In the genomic region with DNA sequence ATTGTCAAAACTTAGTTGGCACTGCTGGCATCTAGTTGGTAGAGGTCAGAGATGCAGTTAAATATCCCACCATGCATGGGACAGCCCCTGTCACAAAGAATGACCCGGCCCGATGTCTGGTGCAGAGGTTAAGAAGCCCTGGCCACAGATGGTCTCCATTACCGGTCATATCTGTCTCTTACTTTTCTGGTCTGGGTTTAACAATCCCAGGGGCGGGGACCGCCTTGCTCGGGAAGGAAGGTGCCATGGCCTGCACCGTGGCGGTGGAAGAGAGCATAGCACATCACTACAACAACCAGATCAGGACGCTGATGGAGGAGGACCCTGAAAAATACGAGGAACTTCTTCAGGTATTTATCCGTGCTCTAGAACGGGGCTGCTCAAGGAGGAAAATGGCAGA, we compare ENCODE assay signal across 22 cellular contexts.
"Had no signal": no experiment of that assay in that cellular context is flagged by ENCODE, and none has a peak within 500 bp of the region (broad histone marks: within the 10 kb centered on the region; RNA-seq: fewer than 3 reads in every experiment).

No MANE protein-coding gene starts in this region.

- H3K27ac Mint-ChIP-seq: natural killer cell; progenitor cell of endocrine pancreas; stimulated activated memory B cell treated with anti-CD40 and anti-IgM and Interleukin-4, amounts not matched to agents 10 μg/mL and 1 μg/mL and 100 μg/mL, for 72 hours; stimulated activated naive CD8-positive, alpha-beta T cell treated with anti-CD3 and anti-CD28 coated beads, Interleukin-15, Interleukin-2, amounts not matched to agents 100 ng/mL and 50 ng/mL, for 24 hours had no signal

- ATAC-seq: left ventricle myocardium superior; lower lobe of right lung; natural killer cell; stimulated activated memory B cell treated with anti-CD40 and anti-IgM and Interleukin-4, amounts not matched to agents 10 μg/mL and 1 μg/mL and 100 μg/mL, for 72 hours had no signal

- H3K27ac ChIP-seq: coronary artery, lower lobe of right lung, neutrophil, parathyroid adenoma, right atrium auricular region, skin epidermis, spleen, thoracic aorta, tibial nerve, upper lobe of left lung had no signal

- H3K27me3 Mint-ChIP-seq: progenitor cell of endocrine pancreas; stimulated activated memory B cell treated with anti-CD40 and anti-IgM and Interleukin-4, amounts not matched to agents 10 μg/mL and 1 μg/mL and 100 μg/mL, for 72 hours; stimulated activated naive CD8-positive, alpha-beta T cell treated with anti-CD3 and anti-CD28 coated beads, Interleukin-15, Interleukin-2, amounts not matched to agents 100 ng/mL and 50 ng/mL, for 24 hours had no signal

- H3K4me3 Mint-ChIP-seq: natural killer cell; neural crest cell; stimulated activated memory B cell treated with anti-CD40 and anti-IgM and Interleukin-4, amounts not matched to agents 10 μg/mL and 1 μg/mL and 100 μg/mL, for 72 hours; stimulated activated naive CD8-positive, alpha-beta T cell treated with anti-CD3 and anti-CD28 coated beads, Interleukin-15, Interleukin-2, amounts not matched to agents 100 ng/mL and 50 ng/mL, for 24 hours had no signal

- H3K4me1 Mint-ChIP-seq: natural killer cell, neural crest cell had no signal

- H3K36me3 Mint-ChIP-seq: natural killer cell had no signal

- H3K9me3 Mint-ChIP-seq: natural killer cell; neural crest cell; stimulated activated memory B cell treated with anti-CD40 and anti-IgM and Interleukin-4, amounts not matched to agents 10 μg/mL and 1 μg/mL and 100 μg/mL, for 72 hours; stimulated activated naive CD8-positive, alpha-beta T cell treated with anti-CD3 and anti-CD28 coated beads, Interleukin-15, Interleukin-2, amounts not matched to agents 100 ng/mL and 50 ng/mL, for 24 hours had no signal

- DNase-seq: dermis blood vessel endothelial cell; effector memory CD4-positive, alpha-beta T cell; erythroblast; head of caudate nucleus; left ventricle myocardium superior; lower lobe of right lung; natural killer cell; sigmoid colon; spleen; stimulated activated CD4-positive, alpha-beta T cell treated with anti-CD3 and anti-CD28 coated beads, Interleukin-4, amount 100 ng/mL, for 4 hours; upper lobe of left lung had no signal

- H3K27me3 ChIP-seq: neutrophil, right atrium auricular region, sigmoid colon, spleen, tibial nerve, upper lobe of left lung had no signal

- H3K9me3 ChIP-seq: lower lobe of right lung, neutrophil, right atrium auricular region, sigmoid colon, thoracic aorta, tibial nerve, upper lobe of left lung had no signal
